8 cellular contexts compared by ENCODE assay signal in genomic region chr4:105146286-105147219, GRCh38. TPM values are rescaled to one million over a fixed set of nuclear protein-coding genes. Genes with fewer than 3 reads are reported as not detected.
DNase-seq lines count a peak whose midpoint lies in the region; ATAC-seq and TF ChIP-seq lines count a peak whose summit lies in the region.

Gene TET2, plus strand, starts transcription at chr4:105146876. Its CDS starts 87,067 bp downstream, at chr4:105233943.

- H3K56ac ChIP-seq in IMR-90 (ENCODE audit: extremely low read depth, insufficient read depth, low read length): peak within 1 kb of the TSS; percentile 98

- peak within 1 kb of the TSS; percentile 78; the same call in 1 of the 2 replicates for H2BK20ac ChIP-seq in IMR-90 (ENCODE audit: low read depth, low read length)

- H3K9me3 Mint-ChIP-seq in activated T-cell treated with anti-CD3 and anti-CD28 coated beads, Interleukin-2, amount 50 U/mL, for 24 hours: no peaks in the 10 kb centered on the region

- peak within 1 kb of the TSS; percentile 94 for H4K5ac ChIP-seq in IMR-90 (ENCODE audit: low read depth, low read length)

- H3K9me3 ChIP-seq in IMR-90 (ENCODE audit: control insufficient read depth, insufficient read depth, low read length): no peaks in the 10 kb centered on the region
- H3K9me3 ChIP-seq in esophagus (ENCODE audit: control insufficient read depth in 2 of 2, insufficient read depth in 1 of 2, low read depth in 1 of 2, low read length in 1 of 2): no peaks in the 10 kb centered on the region
- H3K9me3 ChIP-seq in mucosa of stomach (ENCODE audit: control insufficient read depth, low read length): no peaks in the 10 kb centered on the region

- H3K27ac ChIP-seq in IMR-90 (ENCODE audit: insufficient read depth, low read length) (peak within 1 kb of the TSS; percentile 95), esophagus (ENCODE audit: low read depth in 2 of 2, low read length in 1 of 2) (peak within 1 kb of the TSS; percentile 73 to 95)

- DNase-seq in DMS114 treated with DMSO at 0.1 percent for 48 hours (lab: John Stamatoyannopoulos, UW; ENCODE audit: unreplicated experiment) (peak; percentile 60), IMR-90 (peak; percentile 87)
- peak; percentile 85 for DNase-seq in activated T-cell treated with anti-CD3 and anti-CD28 coated beads, Interleukin-2, amount 50 U/mL, for 24 hours
- DNase-seq in stimulated activated CD8-positive, alpha-beta memory T cell treated with anti-CD3 and anti-CD28 coated beads, Interleukin-4, amount 100 ng/mL, for 4 hours (ENCODE audit: low read depth in 2 of 2, low spot score in 1 of 2): peak; percentile 52 to 66

- H3K14ac ChIP-seq in IMR-90 (replicated peaks; ENCODE audit: low read depth, low read length): peak within 1 kb of the TSS; percentile 100

- 0 out of 2 replicates have a peak, but pooled peaks cover 2% of the 10 kb centered on the region for H3K4me1 ChIP-seq in IMR-90 (ENCODE audit: control insufficient read depth, insufficient read depth, low read length)
- peaks cover 0 to 4% of the 10 kb centered on the region in 2 donors for H3K4me1 ChIP-seq in esophagus (ENCODE audit: control insufficient read depth in 2 of 2, insufficient read depth in 2 of 2, low read length in 1 of 2)
- H3K4me1 ChIP-seq in mucosa of stomach (ENCODE audit: control insufficient read depth, insufficient read depth, low read length): no peaks in the 10 kb centered on the region

- no peak; the same call in 1 of the 2 replicates for TF ChIP-seq RAD21 in IMR-90 (IDR thresholded peaks at IDR 0.05; ENCODE audit: low read length)

- POLR2A ChIA-PET in IMR-90 (lab: Charles Lee; ENCODE audit: unreplicated experiment): interaction anchor here (1.2 kb wide), 1 partner anchor 59 kb away, joined by 4 read pairs; no protein-coding TSS in a partner anchor

- H3K18ac ChIP-seq in IMR-90 (ENCODE audit: low read depth, low read length): peak within 1 kb of the TSS; percentile 99

- peak within 1 kb of the TSS; percentile 86 for H2BK5ac ChIP-seq in IMR-90 (ENCODE audit: low read depth, low read length, poor library complexity, severe bottlenecking)

- intact Hi-C loops in IMR-90 (cut with micrococcal nuclease): loop anchor here (1.0 to 10.0 kb wide), 5 partner anchors 46 to 558 kb away; partner anchors contain the start of genes GSTCD and INTS12

- peak within 1 kb of the TSS; percentile 100 for H3K23ac ChIP-seq in IMR-90 (ENCODE audit: low read depth, low read length)

- peak within 1 kb of the TSS; percentile 100 for H3K9ac ChIP-seq in IMR-90 (ENCODE audit: low read depth, low read length)
- peak within 1 kb of the TSS; percentile 99 for H3K9ac ChIP-seq in mucosa of stomach (ENCODE audit: low read length)

- H3K36me3 ChIP-seq in IMR-90 (ENCODE audit: control insufficient read depth, insufficient read depth, low read length) (no peaks in the 10 kb centered on the region), esophagus (ENCODE audit: control insufficient read depth in 2 of 2, insufficient read depth in 2 of 2, low read length in 1 of 2) (no peaks in the 10 kb centered on the region), mucosa of stomach (ENCODE audit: control insufficient read depth, insufficient read depth, low read length) (no peaks in the 10 kb centered on the region)

- H4K91ac ChIP-seq in IMR-90 (ENCODE audit: insufficient read depth, low read depth, low read length): peak within 1 kb of the TSS; percentile 95

- H2BK120ac ChIP-seq in IMR-90 (ENCODE audit: low read depth, low read length): peak within 1 kb of the TSS; percentile 93

- H3K9me1 ChIP-seq in IMR-90 (ENCODE audit: insufficient read depth, low read length): no peaks in the 10 kb centered on the region; the same call in 1 of the 2 replicates

- H2AK9ac ChIP-seq in IMR-90 (replicated peaks; ENCODE audit: low read depth, low read length, poor library complexity): peak within 1 kb of the TSS; percentile 87

- peaks cover 13% of the 10 kb centered on the region; the same call in 1 of the 2 replicates for H4K20me1 ChIP-seq in IMR-90 (ENCODE audit: insufficient read depth, low read length)

- H3K4me1 Mint-ChIP-seq in activated T-cell treated with anti-CD3 and anti-CD28 coated beads, Interleukin-2, amount 50 U/mL, for 24 hours (ENCODE audit: low read depth): peaks cover 49% of the 10 kb centered on the region

- H2AK5ac ChIP-seq in IMR-90 (ENCODE audit: low read depth, low read length): no peak within 1 kb of the TSS

- peak; percentile 82 for TF ChIP-seq POLR2A in IMR-90 (IDR thresholded peaks at IDR 0.05; ENCODE audit: low read depth, low read length)

- peak within 1 kb of the TSS; percentile 99 for H3K4me3 Mint-ChIP-seq in activated T-cell treated with anti-CD3 and anti-CD28 coated beads, Interleukin-2, amount 50 U/mL, for 24 hours

- ATAC-seq in GM21576 (IDR thresholded peaks at IDR 0.05; ENCODE audit: unreplicated experiment) (peak; percentile 76), IMR-90 (ENCODE audit: low read depth) (peak; percentile 88)

- 0% methylated on average over 10 of the region's 79 CpGs; no CpG with 5 or more reads in 1 of the 2 experiments for WGBS in IMR-90 (ENCODE audit: extremely low coverage in 2 of 2, insufficient read length in 1 of 2), 2 experiments
- WGBS in esophagus, 2 donors: 0% methylated on average over 59 to 79 of the region's 79 CpGs

- H3K4me3 ChIP-seq in IMR-90 (ENCODE audit: insufficient read depth, low read depth, low read length): peak within 1 kb of the TSS; percentile 94
- peak within 1 kb of the TSS; percentile 70 to 73 for H3K4me3 ChIP-seq in esophagus (ENCODE audit: low read depth in 1 of 2, low read length in 2 of 2)
- H3K4me3 ChIP-seq in mucosa of stomach (ENCODE audit: low read length): peak within 1 kb of the TSS; percentile 71

- H3K79me1 ChIP-seq in IMR-90 (ENCODE audit: low read depth in 1 of 2, low read length in 2 of 2): peaks cover 3 to 22% of the 10 kb centered on the region in 2 experiments; a peak in 3 of 4 replicates

- peak within 1 kb of the TSS; percentile 99 for H3K4ac ChIP-seq in IMR-90 (ENCODE audit: low read depth, low read length)

- peak within 1 kb of the TSS; percentile 84; the same call in 2 of the 3 replicates for H2BK15ac ChIP-seq in IMR-90 (ENCODE audit: low read depth, low read length)

- TF ChIP-seq CTCF in IMR-90 (conservative IDR thresholded peaks at IDR 0.05; ENCODE audit: low read depth, low read length): no peak

- H3K27me3 Mint-ChIP-seq in activated T-cell treated with anti-CD3 and anti-CD28 coated beads, Interleukin-2, amount 50 U/mL, for 24 hours: no peaks in the 10 kb centered on the region

- dilution Hi-C loops in IMR-90 (cut with HindIII; ENCODE audit: low sequenced_read_pairs, unreplicated experiment): no loop called here

- in situ Hi-C loops in IMR-90 (cut with MboI; ENCODE audit: low sequenced_read_pairs): no loop called here

- peak within 1 kb of the TSS; percentile 90 to 93 for H4K8ac ChIP-seq in IMR-90 (ENCODE audit: low read depth in 2 of 2, low read length in 2 of 2)

- H3K27ac Mint-ChIP-seq in activated T-cell treated with anti-CD3 and anti-CD28 coated beads, Interleukin-2, amount 50 U/mL, for 24 hours: peak within 1 kb of the TSS; percentile 99

- no peaks in the 10 kb centered on the region for H3K27me3 ChIP-seq in IMR-90 (ENCODE audit: control insufficient read depth, insufficient read depth, low read length)
- no peaks in the 10 kb centered on the region for H3K27me3 ChIP-seq in esophagus (ENCODE audit: control insufficient read depth in 1 of 2, insufficient read depth in 2 of 2, low read length in 2 of 2)
- no peaks in the 10 kb centered on the region for H3K27me3 ChIP-seq in mucosa of stomach (ENCODE audit: control insufficient read depth, insufficient read depth, low read length)

- peak within 1 kb of the TSS; percentile 92 for H2AFZ ChIP-seq in IMR-90 (replicated peaks; ENCODE audit: low read length, poor library complexity)

- H3K4me2 ChIP-seq in IMR-90 (ENCODE audit: low read depth, low read length): peak within 1 kb of the TSS; percentile 97

- TSS peak; percentile 40 for BruUV-seq in IMR-90 (replicated peaks; lab: Mats Ljungman, UMichigan)

- peaks cover 31% of the 10 kb centered on the region for H3K36me3 Mint-ChIP-seq in activated T-cell treated with anti-CD3 and anti-CD28 coated beads, Interleukin-2, amount 50 U/mL, for 24 hours (ENCODE audit: low read depth)

- CTCF ChIA-PET in IMR-90 (lab: Yijun Ruan, JAX): interaction anchor here (1.0 kb wide), 1 partner anchor 309 kb away, joined by 3 read pairs; no protein-coding TSS in a partner anchor

TF ChIP-seq in IMR-90, 13 proteins besides CTCF, POLR2A, EP300 and RAD21 (continues in another document):
- TF ChIP-seq CHD1 (IDR thresholded peaks at IDR 0.05; ENCODE audit: low read depth, low read length) (no peak), MAZ (IDR thresholded peaks at IDR 0.05; ENCODE audit: borderline replicate concordance, low read depth, low read length) (peak; percentile 68; the same call in 1 of the 2 replicates), FOS (IDR thresholded peaks at IDR 0.05; ENCODE audit: low read depth, low read length) (no peak), NFE2L2 (IDR thresholded peaks at IDR 0.05; ENCODE audit: low read depth, low read length) (0 out of 2 replicates have a peak, but pooled peaks have one; percentile 11), BHLHE40 (IDR thresholded peaks at IDR 0.05; ENCODE audit: low read depth, low read length) (peak; percentile 38; the same call in 1 of the 2 replicates), CEBPB (IDR thresholded peaks at IDR 0.05; ENCODE audit: low read depth, low read length) (no peak)

TF ChIP-seq in PFSK-1, 5 proteins besides CTCF, POLR2A, EP300 and RAD21 (continues in another document):
- TF ChIP-seq FOXP2 (optimal IDR thresholded peaks at IDR 0.05; ENCODE audit: borderline replicate concordance, extremely low read depth, extremely low read length, insufficient read depth) (peak; percentile 10), TAF1 (IDR thresholded peaks at IDR 0.05; ENCODE audit: borderline replicate concordance, insufficient read depth, low read length) (0 out of 2 replicates have a peak, but pooled peaks have one; percentile 62), POLR2AphosphoS5 (IDR thresholded peaks at IDR 0.05; ENCODE audit: low read depth, low read length) (peak; percentile 52; the same call in 1 of the 2 replicates), SIN3A (IDR thresholded peaks at IDR 0.05; ENCODE audit: borderline replicate concordance, insufficient read depth, low read length) (no peak)

RNA-seq across cellular contexts. Expression of gene TET2, which starts in this region (rescaled TPM):
- total RNA-seq in IMR-90 (2012; rRNA removed): 22.8 and 25.3 TPM in 2 replicates
- polyA plus RNA-seq in IMR-90 (2012; rRNA removed) (5.3 and 5.6 TPM in 2 replicates), esophagus (1 to 10 TPM; 4.7 to 5.3 TPM)
- polyA plus RNA-seq in IMR-90 (2012; cell fraction: cytosol; rRNA removed): 1.2 and 1.3 TPM in 2 replicates
- 3.3 and 18.9 TPM in 2 replicates for polyA plus RNA-seq in IMR-90 (2012; cell fraction: nucleus; rRNA removed; ENCODE audit: low replicate concordance)
- 2.0 TPM for polyA plus RNA-seq in PFSK-1 (2012; ENCODE audit: insufficient read length, low read depth)

Comparison
In these comparisons a context has a peak if more than half of its experiments do, and no peak if none do; other contexts are left out.
1. Peak in every context shown above with its lines: DNase-seq, ATAC-seq, H3K4me3 ChIP-seq and H3K27ac ChIP-seq.